ENCODE assay signal across 8 cellular contexts in the genomic region with DNA sequence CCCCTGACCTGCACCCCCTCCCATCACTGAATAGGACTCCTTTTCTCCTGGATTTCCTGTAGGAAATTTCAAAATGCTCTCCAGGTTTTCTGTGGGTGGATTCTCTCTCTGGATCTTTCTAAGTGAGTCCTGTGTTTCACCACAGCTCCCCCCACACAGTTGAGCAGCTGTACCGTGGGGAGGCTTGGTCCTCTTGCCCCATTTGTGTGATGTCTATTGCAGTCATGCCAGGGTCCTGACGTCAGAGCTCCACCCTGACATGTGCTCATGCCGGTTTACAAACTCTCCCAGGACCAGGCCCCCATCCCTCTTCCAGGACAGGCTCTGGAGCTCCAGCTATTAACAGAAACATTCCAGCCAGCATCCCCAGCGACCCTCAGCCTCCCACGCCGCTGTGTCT.
DNase-seq lines count a peak whose midpoint lies in the region; ATAC-seq, FAIRE-seq and TF ChIP-seq lines count a peak whose summit lies in the region.
"Not testable (repeated sequence)": the region's sequence is repeated elsewhere in the genome, so short reads cannot be mapped to it uniquely, and the experiment has no call there.

No MANE protein-coding gene starts in this region.

- not testable (repeated sequence) for H3K4me1 Mint-ChIP-seq in astrocyte (ENCODE audit: low read depth, unreplicated experiment)
- peaks cover 28% of the 10 kb centered on the region for H3K4me1 Mint-ChIP-seq in dendritic cell treated with granulocyte-macrophage colony-stimulating factor and Interleukin-4, amounts not matched to agents 40 ng/mL and 50 ng/mL, for 4 days (ENCODE audit: low read depth)

- CTCF ChIA-PET in IMR-90 (lab: Yijun Ruan, JAX), result not testable (repeated sequence)

- H3K79me2 ChIP-seq in astrocyte (ENCODE audit: insufficient read depth, low read length), result not testable (repeated sequence)

- POLR2A ChIA-PET in IMR-90 (lab: Charles Lee; ENCODE audit: unreplicated experiment), result not testable (repeated sequence)

- not testable (repeated sequence) for H3K23ac ChIP-seq in IMR-90 (ENCODE audit: low read depth, low read length)

- ATAC-seq in IMR-90 (ENCODE audit: low read depth) (peak; percentile 54), omental fat pad (ENCODE audit: low FRiP score) (peak; percentile 39)
- ATAC-seq in thoracic aorta (ENCODE audit: insufficient number of reproducible peaks, low FRiP score, low read depth), result not testable (repeated sequence)

- TF ChIP-seq CTCF in IMR-90 (conservative IDR thresholded peaks at IDR 0.05; ENCODE audit: low read depth, low read length); astrocyte (IDR thresholded peaks at IDR 0.05; ENCODE audit: insufficient read depth, low read depth, low read length); foreskin fibroblast (IDR thresholded peaks at IDR 0.05; ENCODE audit: low read depth, low read length); omental fat pad (IDR thresholded peaks at IDR 0.05); thoracic aorta (IDR thresholded peaks at IDR 0.05): not testable (repeated sequence)

- H3K4me3 ChIP-seq in IMR-90 (ENCODE audit: insufficient read depth, low read depth, low read length); astrocyte (ENCODE audit: insufficient read depth, low read depth, low read length); foreskin fibroblast (ENCODE audit: low read depth in 1 of 2, low read length in 2 of 2); thoracic aorta: not testable (repeated sequence)

- not testable (repeated sequence) for H2BK5ac ChIP-seq in IMR-90 (ENCODE audit: low read depth, low read length, poor library complexity, severe bottlenecking)

- WGBS in IMR-90 (ENCODE audit: extremely low coverage in 2 of 2, insufficient read length in 1 of 2), 2 experiments, result 20% methylated on average over 1 of the region's 6 CpGs; no CpG with 5 or more reads in 1 of the 2 experiments

- peak overlapping the region; percentile 47 for H3K27ac Mint-ChIP-seq in astrocyte (ENCODE audit: unreplicated experiment)
- peak overlapping the region; percentile 52 for H3K27ac Mint-ChIP-seq in dendritic cell treated with granulocyte-macrophage colony-stimulating factor and Interleukin-4, amounts not matched to agents 40 ng/mL and 50 ng/mL, for 4 days

- dilution Hi-C loops in IMR-90 (cut with HindIII; ENCODE audit: low sequenced_read_pairs, unreplicated experiment), result not testable (repeated sequence)

- FAIRE-seq in astrocyte (lab: Jason Lieb, UNC), result not testable (repeated sequence)

- H3K4me3 Mint-ChIP-seq in astrocyte (ENCODE audit: unreplicated experiment); dendritic cell treated with granulocyte-macrophage colony-stimulating factor and Interleukin-4, amounts not matched to agents 40 ng/mL and 50 ng/mL, for 4 days: not testable (repeated sequence)

- in situ Hi-C loops in IMR-90 (cut with MboI; ENCODE audit: low sequenced_read_pairs), result not testable (repeated sequence)

- peaks cover 15% of the 10 kb centered on the region for H3K27me3 Mint-ChIP-seq in astrocyte (ENCODE audit: low read depth, unreplicated experiment)
- H3K27me3 Mint-ChIP-seq in dendritic cell treated with granulocyte-macrophage colony-stimulating factor and Interleukin-4, amounts not matched to agents 40 ng/mL and 50 ng/mL, for 4 days, result not testable (repeated sequence)

- H4K20me1 ChIP-seq in IMR-90 (ENCODE audit: insufficient read depth, low read length); astrocyte (ENCODE audit: insufficient read depth, low read length): not testable (repeated sequence)

- H3K9me1 ChIP-seq in IMR-90 (ENCODE audit: insufficient read depth, low read length), result not testable (repeated sequence)

- not testable (repeated sequence) for H3K9ac ChIP-seq in IMR-90 (ENCODE audit: low read depth, low read length); astrocyte (ENCODE audit: low read length)

- not testable (repeated sequence) for H3K27me3 ChIP-seq in IMR-90 (ENCODE audit: control insufficient read depth, insufficient read depth, low read length); astrocyte (ENCODE audit: insufficient read depth, low read length); thoracic aorta (replicated peaks; ENCODE audit: insufficient read depth)

- not testable (repeated sequence) for H3K36me3 ChIP-seq in IMR-90 (ENCODE audit: control insufficient read depth, insufficient read depth, low read length); astrocyte (ENCODE audit: insufficient read depth, low read length); thoracic aorta

- H2BK120ac ChIP-seq in IMR-90 (ENCODE audit: low read depth, low read length), result not testable (repeated sequence)

- H2AFZ ChIP-seq in IMR-90 (replicated peaks; ENCODE audit: low read length, poor library complexity); astrocyte (ENCODE audit: low read depth, low read length): not testable (repeated sequence)

- H3K56ac ChIP-seq in IMR-90 (ENCODE audit: extremely low read depth, insufficient read depth, low read length), result not testable (repeated sequence)

- not testable (repeated sequence) for H3K9me3 ChIP-seq in IMR-90 (ENCODE audit: control insufficient read depth, insufficient read depth, low read length); astrocyte (ENCODE audit: insufficient read depth, low read depth, low read length); thoracic aorta

- not testable (repeated sequence) for H3K4ac ChIP-seq in IMR-90 (ENCODE audit: low read depth, low read length)

- H3K4me2 ChIP-seq in IMR-90 (ENCODE audit: low read depth, low read length); astrocyte (ENCODE audit: low read length): not testable (repeated sequence)

- H2AK9ac ChIP-seq in IMR-90 (replicated peaks; ENCODE audit: low read depth, low read length, poor library complexity), result not testable (repeated sequence)

- intact Hi-C loops in IMR-90 (cut with micrococcal nuclease); dendritic cell treated with granulocyte-macrophage colony-stimulating factor and Interleukin-4, amounts not matched to agents 40 ng/mL and 50 ng/mL, for 4 days (cut with micrococcal nuclease): not testable (repeated sequence)

- not testable (repeated sequence) for H3K14ac ChIP-seq in IMR-90 (replicated peaks; ENCODE audit: low read depth, low read length)

- H2BK15ac ChIP-seq in IMR-90 (ENCODE audit: low read depth, low read length), result not testable (repeated sequence)

- not testable (repeated sequence) for H3K79me1 ChIP-seq in IMR-90 (ENCODE audit: low read depth in 1 of 2, low read length in 2 of 2)

- H4K5ac ChIP-seq in IMR-90 (ENCODE audit: low read depth, low read length), result not testable (repeated sequence)

- BruUV-seq in IMR-90 (replicated peaks; lab: Mats Ljungman, UMichigan), result not testable (repeated sequence)

- not testable (repeated sequence) for H2BK20ac ChIP-seq in IMR-90 (ENCODE audit: low read depth, low read length)

- not testable (repeated sequence) for TF ChIP-seq POLR2A in IMR-90 (IDR thresholded peaks at IDR 0.05; ENCODE audit: low read depth, low read length)

- not testable (repeated sequence) for TF ChIP-seq RAD21 in IMR-90 (IDR thresholded peaks at IDR 0.05; ENCODE audit: low read length)

- DNase-seq in Ammon's horn (ENCODE audit: low spot score), result peak; percentile 56
- peak; percentile 74 for DNase-seq in IMR-90
- peak; percentile 36 for DNase-seq in astrocyte (ENCODE audit: low read depth)
- DNase-seq in foreskin fibroblast, result peak; percentile 36 to 58
- DNase-seq in iris pigment epithelial cell (ENCODE audit: low read depth), result peak; percentile 27
- DNase-seq in omental fat pad (ENCODE audit: low spot score), result not testable (repeated sequence)
- peak; percentile 12 for DNase-seq in thoracic aorta (ENCODE audit: low spot score)

- not testable (repeated sequence) for H3K9me3 Mint-ChIP-seq in astrocyte (ENCODE audit: unreplicated experiment); dendritic cell treated with granulocyte-macrophage colony-stimulating factor and Interleukin-4, amounts not matched to agents 40 ng/mL and 50 ng/mL, for 4 days

- not testable (repeated sequence) for H3K27ac ChIP-seq in IMR-90 (ENCODE audit: insufficient read depth, low read length); astrocyte (ENCODE audit: low read depth, low read length); thoracic aorta

- H3K18ac ChIP-seq in IMR-90 (ENCODE audit: low read depth, low read length), result not testable (repeated sequence)

- not testable (repeated sequence) for H3K4me1 ChIP-seq in IMR-90 (ENCODE audit: control insufficient read depth, insufficient read depth, low read length); astrocyte (ENCODE audit: insufficient read depth, low read length); thoracic aorta (ENCODE audit: control insufficient read depth in 1 of 2, low read depth in 2 of 2)

- H3K36me3 Mint-ChIP-seq in astrocyte (ENCODE audit: low read depth, unreplicated experiment); dendritic cell treated with granulocyte-macrophage colony-stimulating factor and Interleukin-4, amounts not matched to agents 40 ng/mL and 50 ng/mL, for 4 days (ENCODE audit: low read depth): not testable (repeated sequence)

- not testable (repeated sequence) for H4K8ac ChIP-seq in IMR-90 (ENCODE audit: low read depth in 2 of 2, low read length in 2 of 2)

- not testable (repeated sequence) for H4K91ac ChIP-seq in IMR-90 (ENCODE audit: insufficient read depth, low read depth, low read length)

- H2AK5ac ChIP-seq in IMR-90 (ENCODE audit: low read depth, low read length), result not testable (repeated sequence)

TF ChIP-seq in IMR-90, 13 proteins besides CTCF, POLR2A, EP300 and RAD21:
- TF ChIP-seq CEBPB (IDR thresholded peaks at IDR 0.05; ENCODE audit: low read depth, low read length), result peak; percentile 35; the same call in 1 of the 2 replicates
